In the genomic region with DNA sequence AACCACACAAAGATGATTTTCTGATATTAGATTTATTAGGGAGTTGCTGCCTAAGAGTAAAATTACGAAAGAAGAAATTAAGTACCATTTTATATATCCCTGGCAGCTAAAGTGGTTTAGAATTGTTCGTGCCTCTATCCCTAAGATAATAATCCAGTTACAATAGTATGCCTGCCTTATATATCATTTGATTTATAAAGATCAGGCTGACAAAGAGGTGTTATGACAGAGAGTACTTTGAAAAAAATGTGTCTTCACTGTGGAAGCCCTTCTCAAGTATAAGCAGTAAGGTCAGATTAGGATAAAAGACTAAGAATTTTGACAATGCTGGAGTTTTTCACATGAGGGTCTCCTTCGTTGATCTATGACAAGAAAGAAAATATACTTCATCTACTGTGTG, we compare ENCODE assay signal across 1 cellular context.
"Had no signal": no experiment of that assay in that cellular context is flagged by ENCODE, and none has a peak within 500 bp of the region (broad histone marks: within the 10 kb centered on the region; RNA-seq: fewer than 3 reads in every experiment).

No MANE protein-coding gene starts in this region.

- H3K9me3 ChIP-seq: MG63 had no signal

- H3K27me3 ChIP-seq: MG63 had no signal

- H3K36me3 ChIP-seq: MG63 had no signal

- H3K4me3 ChIP-seq: MG63 had no signal
